Comparison of ENCODE assay signal across 13 cellular contexts in the genomic region with DNA sequence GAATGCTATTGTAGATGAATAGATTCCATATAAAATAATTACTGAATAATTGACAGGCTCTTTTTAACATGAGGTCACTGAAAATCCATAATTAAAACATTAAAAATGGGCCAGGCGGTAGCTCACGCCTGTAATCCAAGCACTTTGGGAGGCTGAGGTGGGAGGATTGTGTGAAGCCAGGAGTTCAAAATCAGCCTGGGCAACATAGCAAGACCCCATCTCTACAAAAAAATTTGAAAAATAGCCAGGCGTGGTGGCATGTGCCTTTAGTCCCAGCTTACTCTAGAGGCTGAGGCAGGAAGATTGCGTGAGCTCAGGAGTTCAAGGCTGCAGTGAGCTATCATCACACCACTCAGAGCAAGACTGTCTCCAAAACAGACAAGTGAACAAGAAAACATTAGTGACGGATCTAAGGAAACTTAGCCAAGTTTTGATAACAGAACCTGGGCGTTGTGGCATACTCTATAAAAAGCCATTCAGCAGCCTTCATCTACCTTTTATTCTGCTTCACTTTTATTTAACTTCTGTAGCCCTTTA.
"Had no signal": no experiment of that assay in that cellular context is flagged by ENCODE, and none has a peak within 500 bp of the region (broad histone marks: within the 10 kb centered on the region; RNA-seq: fewer than 3 reads in every experiment).

No MANE protein-coding gene starts in this region.

- H3K36me3 ChIP-seq: neural progenitor cell, ovary, uterus had no signal

- H3K27me3 ChIP-seq: foreskin keratinocyte, left lung, neural progenitor cell, ovary, tibial artery, uterus had no signal

- H3K27me3 Mint-ChIP-seq: activated CD4-positive, alpha-beta memory T cell treated with anti-CD3 and anti-CD28 coated beads for 36 hours had no signal

- ATAC-seq: activated naive CD4-positive, alpha-beta T cell treated with anti-CD3 and anti-CD28 coated beads, Interleukin-2, amount 50 U/mL, for 72 hours; foreskin keratinocyte; left lung had no signal

- H3K4me2 ChIP-seq: neural progenitor cell had no signal

- H3K4me3 ChIP-seq: left lung, neural progenitor cell, ovary, tibial artery, uterus had no signal

- H3K9ac ChIP-seq: neural progenitor cell had no signal

- H3K4me1 ChIP-seq: foreskin keratinocyte had no signal

- H3K27ac Mint-ChIP-seq: activated CD4-positive, alpha-beta memory T cell treated with anti-CD3 and anti-CD28 coated beads for 36 hours; activated T-helper 2 cell treated with anti-CD3 and anti-CD28 coated beads, Interferon-gamma antibody, Interleukin-2, Interleukin-4, amounts not matched to agents 10 μg/mL and 5 μg/mL and 100 μg/mL, durations not matched to agents 14 hours and 24 hours and 36 hours; neural progenitor cell had no signal

- H3K9me3 ChIP-seq: left lung, ovary, tibial artery, uterus had no signal

- H2AFZ ChIP-seq: neural progenitor cell had no signal

- FAIRE-seq: keratinocyte had no signal

- H3K27ac ChIP-seq: foreskin keratinocyte, left lung, neural progenitor cell, ovary, tibial artery had no signal

- DNase-seq: activated CD4-positive, alpha-beta memory T cell treated with anti-CD3 and anti-CD28 coated beads for 36 hours; activated CD8-positive, alpha-beta memory T cell treated with anti-CD3 and anti-CD28 coated beads, Interleukin-2, amount 50 U/mL, for 4 hours; foreskin keratinocyte; left lung; mesendoderm; ovary; stimulated activated CD4-positive, alpha-beta T cell treated with anti-CD3 and anti-CD28 coated beads, Interleukin-4, amount 100 ng/mL, for 4 hours; tibial artery; uterus had no signal

- H3K4me3 Mint-ChIP-seq: activated CD4-positive, alpha-beta memory T cell treated with anti-CD3 and anti-CD28 coated beads for 36 hours; neural progenitor cell had no signal
